In genomic region chr15:48641416-48641815, GRCh38 we compare ENCODE assay signal across 9 cellular contexts. TPM values are rescaled to one million over a fixed set of nuclear protein-coding genes. Genes with fewer than 3 reads are reported as not detected.
A peak's percentile ranks its signal among the peaks of the same experiment; 100 is the strongest.
DNase-seq lines count a peak whose midpoint lies in the region; ATAC-seq and TF ChIP-seq lines count a peak whose summit lies in the region.
"Had no signal": no experiment of that assay in that cellular context is flagged by ENCODE, and none has a peak within 500 bp of the region (broad histone marks: within the 10 kb centered on the region; RNA-seq: fewer than 3 reads in every experiment).

No MANE protein-coding gene starts in this region.

- no peak overlapping the region for H3K27ac ChIP-seq in neural progenitor cell

- H3K4me2 ChIP-seq in neural progenitor cell, result no peak overlapping the region

- peak; percentile 20 for TF ChIP-seq CTCF in GM12864 (IDR thresholded peaks at IDR 0.05; ENCODE audit: low read depth, low read length, missing control alignments)
- TF ChIP-seq CTCF in LNCAP (IDR thresholded peaks at IDR 0.05), result peak; percentile 43; the same call in 1 of the 2 replicates
- TF ChIP-seq CTCF in MCF 10A (IDR thresholded peaks at IDR 0.05; ENCODE audit: unreplicated experiment), result peak; percentile 42
- TF ChIP-seq CTCF in neural progenitor cell (IDR thresholded peaks at IDR 0.05), result peak; percentile 27

- H3K36me3 Mint-ChIP-seq in MCF 10A (ENCODE audit: insufficient read depth, unreplicated experiment) (no peaks in the 10 kb centered on the region), neural progenitor cell (peaks cover 4% of the 10 kb centered on the region)
- no peaks in the 10 kb centered on the region for H3K36me3 Mint-ChIP-seq in natural killer cell treated with Interleukin-12 subunit alpha and Interleukin-12 subunit beta and Interleukin-15 and Interleukin-18, amount 100 ng/mL, for 72 hours

- peaks cover 8% of the 10 kb centered on the region for H4K20me1 ChIP-seq in neural progenitor cell (ENCODE audit: low read depth)

- H3K27me3 ChIP-seq in neural progenitor cell, result peaks cover 19% of the 10 kb centered on the region

- no peak overlapping the region for H3K9ac ChIP-seq in neural progenitor cell

- intact Hi-C loops in MCF 10A (cut with micrococcal nuclease), result loop anchor here (1.0 to 10.0 kb wide), 3 partner anchors 134 to 323 kb away; partner anchors contain the start of gene SHC4

- peaks cover 28% of the 10 kb centered on the region for H3F3A ChIP-seq in neural progenitor cell (ENCODE audit: low read depth)

- POLR2A ChIA-PET in MCF 10A (lab: Yijun Ruan, JAX), result interaction anchor here (0.7 to 2.6 kb wide), 2 partner anchors 13 to 282 kb away, joined by 5 to 13 read pairs; no protein-coding TSS in a partner anchor

- H3K79me2 ChIP-seq in neural progenitor cell (ENCODE audit: low read depth), result peaks cover 26% of the 10 kb centered on the region

- H3K27ac Mint-ChIP-seq in MCF 10A (ENCODE audit: low read depth, unreplicated experiment), result no peak overlapping the region
- H3K27ac Mint-ChIP-seq in neural progenitor cell, result no peak overlapping the region
- H3K27ac Mint-ChIP-seq in natural killer cell treated with Interleukin-12 subunit alpha and Interleukin-12 subunit beta and Interleukin-15 and Interleukin-18, amount 100 ng/mL, for 72 hours, result no peak overlapping the region

- H3K9me3 Mint-ChIP-seq in MCF 10A (ENCODE audit: unreplicated experiment) (no peaks in the 10 kb centered on the region), neural progenitor cell (no peaks in the 10 kb centered on the region)
- no peaks in the 10 kb centered on the region for H3K9me3 Mint-ChIP-seq in natural killer cell treated with Interleukin-12 subunit alpha and Interleukin-12 subunit beta and Interleukin-15 and Interleukin-18, amount 100 ng/mL, for 72 hours

- no peaks in the 10 kb centered on the region for H3K9me3 ChIP-seq in neural progenitor cell (ENCODE audit: low read depth)

- H3K4me3 Mint-ChIP-seq in MCF 10A (ENCODE audit: unreplicated experiment) (no peak overlapping the region), neural progenitor cell (no peak overlapping the region)
- H3K4me3 Mint-ChIP-seq in natural killer cell treated with Interleukin-12 subunit alpha and Interleukin-12 subunit beta and Interleukin-15 and Interleukin-18, amount 100 ng/mL, for 72 hours, result no peak overlapping the region

- H2AFZ ChIP-seq in neural progenitor cell (replicated peaks), result no peak overlapping the region

- H3K4me3 ChIP-seq in GM12864 (ENCODE audit: low read depth, low read length), result no peak overlapping the region
- no peak overlapping the region for H3K4me3 ChIP-seq in neural progenitor cell

- H3K4me1 ChIP-seq in neural progenitor cell, result peaks cover 12% of the 10 kb centered on the region

- H3K27me3 Mint-ChIP-seq in MCF 10A (ENCODE audit: insufficient read depth, unreplicated experiment) (no peaks in the 10 kb centered on the region), neural progenitor cell (ENCODE audit: insufficient read depth, low read depth) (peaks cover 2% of the 10 kb centered on the region)
- H3K27me3 Mint-ChIP-seq in natural killer cell treated with Interleukin-12 subunit alpha and Interleukin-12 subunit beta and Interleukin-15 and Interleukin-18, amount 100 ng/mL, for 72 hours, result peaks cover 19 to 30% of the 10 kb centered on the region in 2 donors

- H3K4me1 Mint-ChIP-seq in MCF 10A (ENCODE audit: insufficient read depth, unreplicated experiment) (peaks cover 14% of the 10 kb centered on the region), neural progenitor cell (peaks cover 20% of the 10 kb centered on the region)
- H3K4me1 Mint-ChIP-seq in natural killer cell treated with Interleukin-12 subunit alpha and Interleukin-12 subunit beta and Interleukin-15 and Interleukin-18, amount 100 ng/mL, for 72 hours (ENCODE audit: low read depth in 2 of 2), result no peaks in the 10 kb centered on the region

- BruUV-seq in MCF 10A (replicated peaks; lab: Mats Ljungman, UMichigan), result no TSS peak

- no peak for ATAC-seq in natural killer cell treated with Interleukin-12 subunit alpha and Interleukin-12 subunit beta and Interleukin-15 and Interleukin-18, amount 100 ng/mL, for 72 hours
- ATAC-seq in GM21515 (IDR thresholded peaks at IDR 0.05; ENCODE audit: unreplicated experiment), result no peak

- CTCF ChIA-PET in MCF 10A (lab: Yijun Ruan, JAX), result interaction anchor here (0.6 to 5.9 kb wide), 9 partner anchors 8 to 284 kb away, joined by 3 to 49 read pairs (median 4); no protein-coding TSS in a partner anchor

- H3K36me3 ChIP-seq in neural progenitor cell, result no peaks in the 10 kb centered on the region

- DNase-seq in GM12864 (ENCODE audit: low read depth), result no peak
- peak; percentile 40 for DNase-seq in MCF 10A (ENCODE audit: unreplicated experiment)
- no peak for DNase-seq in neural progenitor cell (ENCODE audit: low spot score)
- no peak for DNase-seq in natural killer cell treated with Interleukin-12 subunit alpha and Interleukin-12 subunit beta and Interleukin-15 and Interleukin-18, amount 100 ng/mL, for 72 hours (ENCODE audit: low spot score)
- DNase-seq in NCI-H510A treated with DMSO at 0.1 percent for 48 hours (lab: John Stamatoyannopoulos, UW), result no peak
- no peak for DNase-seq in NCI-H1930 (lab: John Stamatoyannopoulos, UW)
- DNase-seq: T1000 had no signal

RNA-seq across cellular contexts. Expression of gene FBN1, which starts 4.1 kb away (rescaled TPM):
- total RNA-seq in MCF 10A (2022) (14.3 and 24.2 TPM in 2 replicates), neural progenitor cell (ENCODE audit: low replicate concordance) (63.1 and 78.8 TPM in 2 replicates)
- under 1 TPM; 0.29 to 0.59 TPM for total RNA-seq in natural killer cell treated with Interleukin-12 subunit alpha and Interleukin-12 subunit beta and Interleukin-15 and Interleukin-18, amount 100 ng/mL, for 72 hours
